In genomic region chr2:7019191-7019590, GRCh38 we compare ENCODE assay signal across 27 cellular contexts.
DNase-seq lines count a peak whose midpoint lies in the region; ATAC-seq, FAIRE-seq and TF ChIP-seq lines count a peak whose summit lies in the region.
"Had no signal": no experiment of that assay in that cellular context is flagged by ENCODE, and none has a peak within 500 bp of the region (broad histone marks: within the 10 kb centered on the region; RNA-seq: fewer than 3 reads in every experiment).

No MANE protein-coding gene starts in this region.

- 93% methylated on average over 17 of the region's 17 CpGs; no CpG with 5 or more reads in 1 of the 2 experiments for WGBS in H1 (ENCODE audit: extremely low coverage in 1 of 2, insufficient coverage in 1 of 2, insufficient read length in 1 of 2, insufficient replicate concordance in 2 of 2, low coverage in 1 of 2, low lambda C conversion rate in 2 of 2, missing lambda C conversion rate in 1 of 2), 2 experiments
- 89 to 97% (median 95%) methylated on average over 11 to 17 of the region's 17 CpGs for WGBS in spleen, 5 donors

- peak overlapping the region; percentile 11; the same call in 1 of the 2 replicates for H4K8ac ChIP-seq in H1 (ENCODE audit: extremely low read depth, insufficient read depth, low read length)

- H3K27me3 ChIP-seq in DND-41 (ENCODE audit: insufficient read depth, low read length, poor library complexity) = no peaks in the 10 kb centered on the region
- H3K27me3 ChIP-seq in H1 (replicated peaks in 1 of 4; ENCODE audit: control insufficient read depth in 3 of 4, extremely low read depth in 1 of 4, insufficient read depth in 3 of 4, low read length in 3 of 4) = no peaks in the 10 kb centered on the region
- no peaks in the 10 kb centered on the region for H3K27me3 ChIP-seq in spleen (replicated peaks in 1 of 7)
- H3K27me3 ChIP-seq: BLaER1, SJSA1 had no signal

- no peak overlapping the region for H3K4ac ChIP-seq in H1 (replicated peaks; ENCODE audit: insufficient read length, low read depth, low read length)

- intact Hi-C loops in spleen (cut with DNase I; ENCODE audit: low total_unique reads) = no loop called here

- no peak overlapping the region for H4K5ac ChIP-seq in H1 (ENCODE audit: insufficient read length, low read depth, low read length)

- H3K4me1 Mint-ChIP-seq in activated T-helper 17 cell treated with anti-CD3 and anti-CD28 coated beads, Interleukin-2, amount 50 U/mL, for 72 hours = peaks cover 5% of the 10 kb centered on the region
- H3K4me1 Mint-ChIP-seq in stimulated activated naive B cell treated with anti-CD40 and anti-IgM and Interleukin-4, amounts not matched to agents 10 μg/mL and 1 μg/mL and 100 μg/mL, for 72 hours = peaks cover 4 to 5% of the 10 kb centered on the region in 2 donors

- DNase-seq in DND-41 (no peak), H1 (ENCODE audit: low read depth in 1 of 2, low spot score in 2 of 2) (no peak), spleen (no peak), erythroblast (lab: John Stamatoyannopoulos, UW) (no peak), D341Med (ENCODE audit: low spot score) (no peak)
- no peak for DNase-seq in stimulated activated naive B cell treated with anti-CD40 and anti-IgM and Interleukin-4, amounts not matched to agents 10 μg/mL and 1 μg/mL and 100 μg/mL, for 72 hours
- DNase-seq: CD4-positive, CD25-positive, alpha-beta regulatory T cell; DMS53; GDM1; Karpas-422; NCI-H1092 treated with DMSO at 0.1 percent for 48 hours; NCI-H1436; NCI-H187; NCI-H2081 treated with DMSO at 0.1 percent for 48 hours; NCI-H2171; NCI-H226; NCI-H510A; NCI-H69; Right ventricle myocardium superior; RPMI8226 had no signal

- TF ChIP-seq CTCF in DND-41 (IDR thresholded peaks at IDR 0.05; ENCODE audit: borderline replicate concordance, extremely low read depth, low read length, poor library complexity, severe bottlenecking) (no peak), H1 (IDR thresholded peaks at IDR 0.05; ENCODE audit: control extremely low read depth in 1 of 3, insufficient read depth in 1 of 3, low read depth in 1 of 3, low read length in 3 of 3) (no peak), spleen (IDR thresholded peaks at IDR 0.05 in 8 of 11, conservative IDR thresholded peaks at IDR 0.05 in 3 of 11) (no peak)

- no peak overlapping the region for H3K4me3 Mint-ChIP-seq in activated T-helper 17 cell treated with anti-CD3 and anti-CD28 coated beads, Interleukin-2, amount 50 U/mL, for 72 hours
- H3K4me3 Mint-ChIP-seq in stimulated activated naive B cell treated with anti-CD40 and anti-IgM and Interleukin-4, amounts not matched to agents 10 μg/mL and 1 μg/mL and 100 μg/mL, for 72 hours = no peak overlapping the region
- H3K4me3 Mint-ChIP-seq: CD4-positive, CD25-positive, alpha-beta regulatory T cell had no signal

- no peak overlapping the region for H3K14ac ChIP-seq in H1 (ENCODE audit: insufficient read length)

- H3K4me2 ChIP-seq in DND-41 (ENCODE audit: insufficient read depth, low read length) = no peak overlapping the region
- no peak overlapping the region for H3K4me2 ChIP-seq in H1 (ENCODE audit: insufficient read depth in 1 of 2, low read depth in 2 of 2, low read length in 2 of 2)
- H3K4me2 ChIP-seq: BLaER1 had no signal

- TF ChIP-seq RAD21 in H1 (IDR thresholded peaks at IDR 0.05 in 1 of 2, conservative IDR thresholded peaks at IDR 0.05 in 1 of 2; ENCODE audit: low read depth in 2 of 2, low read length in 2 of 2) = no peak

- H3K9ac ChIP-seq in DND-41 (ENCODE audit: low read depth, low read length) = no peak overlapping the region
- H3K9ac ChIP-seq in H1 (replicated peaks in 1 of 4; ENCODE audit: extremely low read depth in 1 of 4, low read depth in 3 of 4, low read length in 3 of 4) = no peak overlapping the region
- H3K9ac ChIP-seq: BLaER1 had no signal

- H3K27ac Mint-ChIP-seq in activated T-helper 17 cell treated with anti-CD3 and anti-CD28 coated beads, Interleukin-2, amount 50 U/mL, for 72 hours = no peak overlapping the region
- H3K27ac Mint-ChIP-seq in stimulated activated naive B cell treated with anti-CD40 and anti-IgM and Interleukin-4, amounts not matched to agents 10 μg/mL and 1 μg/mL and 100 μg/mL, for 72 hours = no peak overlapping the region

- FAIRE-seq in H1 (lab: Jason Lieb, UNC) = no peak
- FAIRE-seq: A204.1, GM12878, H54 had no signal

- no peak for TF ChIP-seq EP300 in H1 (IDR thresholded peaks at IDR 0.05; ENCODE audit: borderline replicate concordance in 1 of 2, low read depth in 2 of 2, low read length in 2 of 2)

- H3K9me3 ChIP-seq in DND-41 (ENCODE audit: insufficient read depth, low read length, severe bottlenecking) (no peaks in the 10 kb centered on the region), H1 (ENCODE audit: insufficient read depth in 2 of 2, low read depth in 1 of 2, low read length in 1 of 2) (no peaks in the 10 kb centered on the region), spleen (no peaks in the 10 kb centered on the region)
- H3K9me3 ChIP-seq: BLaER1, SJSA1 had no signal

- no peaks in the 10 kb centered on the region for H3K23me2 ChIP-seq in H1 (ENCODE audit: low read depth, low read length)

- POLR2A ChIA-PET in H1 (lab: Charles Lee; ENCODE audit: partially characterized antibody) = no interaction called here

- no peak for ATAC-seq in DND-41 (ENCODE audit: insufficient read depth, low read depth)
- no peak for ATAC-seq in activated T-helper 17 cell treated with anti-CD3 and anti-CD28 coated beads, Interleukin-2, amount 50 U/mL, for 72 hours (replicated peaks)
- no peak for ATAC-seq in stimulated activated naive B cell treated with anti-CD40 and anti-IgM and Interleukin-4, amounts not matched to agents 10 μg/mL and 1 μg/mL and 100 μg/mL, for 72 hours (replicated peaks)
- ATAC-seq: GM12878 had no signal

- H3K79me2 ChIP-seq in DND-41 (ENCODE audit: insufficient read depth, low read length) (peaks cover 13% of the 10 kb centered on the region), H1 (ENCODE audit: control insufficient read depth in 1 of 2, insufficient read depth in 2 of 2, low read length in 2 of 2) (no peaks in the 10 kb centered on the region)

- no peaks in the 10 kb centered on the region for H3K27me3 Mint-ChIP-seq in activated T-helper 17 cell treated with anti-CD3 and anti-CD28 coated beads, Interleukin-2, amount 50 U/mL, for 72 hours
- H3K27me3 Mint-ChIP-seq in stimulated activated naive B cell treated with anti-CD40 and anti-IgM and Interleukin-4, amounts not matched to agents 10 μg/mL and 1 μg/mL and 100 μg/mL, for 72 hours = peaks cover 0 to 6% of the 10 kb centered on the region in 2 donors
- H3K27me3 Mint-ChIP-seq: CD4-positive, CD25-positive, alpha-beta regulatory T cell had no signal

- H2BK5ac ChIP-seq in H1 (ENCODE audit: low read depth, low read length) = no peak overlapping the region

- no peak overlapping the region for H2AK5ac ChIP-seq in H1 (ENCODE audit: low read depth, low read length)

- TF ChIP-seq POLR2A in H1 (IDR thresholded peaks at IDR 0.05; ENCODE audit: control extremely low read depth in 1 of 2, low read depth in 2 of 2, low read length in 2 of 2) = no peak
- TF ChIP-seq POLR2A in spleen (IDR thresholded peaks at IDR 0.05) = no peak
- TF ChIP-seq POLR2A in erythroblast (IDR thresholded peaks at IDR 0.05; ENCODE audit: low read length) = no peak

- H3K27ac ChIP-seq in DND-41 (ENCODE audit: low read length) (0 out of 2 replicates have a peak overlapping the region, but pooled peaks have one; percentile 22), angular gyrus (ENCODE audit: low read depth, low read length) (peak overlapping the region; percentile 46), H1 (ENCODE audit: low read depth, low read length) (no peak overlapping the region), spleen (peak overlapping the region in 6 of 8 donors; percentile 1 to 90 (median 58))
- H3K27ac ChIP-seq: BLaER1, SJSA1 had no signal

- no peak overlapping the region for H2BK20ac ChIP-seq in H1 (ENCODE audit: low read length)

- no peak overlapping the region for H4K91ac ChIP-seq in H1 (replicated peaks; ENCODE audit: insufficient read length, low read length)

- H3K4me3 ChIP-seq in DND-41 (ENCODE audit: low read depth in 1 of 2, low read length in 2 of 2) (no peak overlapping the region), H1 (ENCODE audit: extremely low read depth in 1 of 4, insufficient read depth in 2 of 4, low read depth in 3 of 4, low read length in 4 of 4) (no peak overlapping the region), spleen (no peak overlapping the region)
- H3K4me3 ChIP-seq: BLaER1, GM12878, SJSA1 had no signal

- H3K4me1 ChIP-seq in DND-41 (ENCODE audit: insufficient read depth, low read length) (no peaks in the 10 kb centered on the region), H1 (replicated peaks in 1 of 4; ENCODE audit: control insufficient read depth in 3 of 4, insufficient read depth in 4 of 4, low read length in 3 of 4) (peaks cover 0 to 9% (median 2%) of the 10 kb centered on the region in 4 experiments; a peak in 3 of 7 replicates), spleen (peaks cover 28 to 97% (median 61%) of the 10 kb centered on the region in 6 donors)

- peaks cover 81% of the 10 kb centered on the region for H3K36me3 Mint-ChIP-seq in activated T-helper 17 cell treated with anti-CD3 and anti-CD28 coated beads, Interleukin-2, amount 50 U/mL, for 72 hours (ENCODE audit: low read depth)
- H3K36me3 Mint-ChIP-seq in stimulated activated naive B cell treated with anti-CD40 and anti-IgM and Interleukin-4, amounts not matched to agents 10 μg/mL and 1 μg/mL and 100 μg/mL, for 72 hours = peaks cover 0 to 3% of the 10 kb centered on the region in 2 donors

- peaks cover 93% of the 10 kb centered on the region for H3K36me3 ChIP-seq in DND-41 (ENCODE audit: insufficient read depth, low read length)
- peaks cover 0 to 4% (median under 1%) of the 10 kb centered on the region in 4 experiments; a peak in 2 of 8 replicates for H3K36me3 ChIP-seq in H1 (ENCODE audit: control insufficient read depth in 2 of 4, insufficient read depth in 4 of 4, low read length in 3 of 4)
- peaks cover under 1 to 86% (median 19%) of the 10 kb centered on the region in 6 donors for H3K36me3 ChIP-seq in spleen
- H3K36me3 ChIP-seq: SJSA1 had no signal

- H3K79me1 ChIP-seq in H1 (ENCODE audit: low read depth, low read length) = no peaks in the 10 kb centered on the region

- no peak overlapping the region for H3K56ac ChIP-seq in H1 (replicated peaks; ENCODE audit: insufficient read length, low read depth, low read length)

- no peaks in the 10 kb centered on the region for H3K9me3 Mint-ChIP-seq in activated T-helper 17 cell treated with anti-CD3 and anti-CD28 coated beads, Interleukin-2, amount 50 U/mL, for 72 hours
- H3K9me3 Mint-ChIP-seq in stimulated activated naive B cell treated with anti-CD40 and anti-IgM and Interleukin-4, amounts not matched to agents 10 μg/mL and 1 μg/mL and 100 μg/mL, for 72 hours = no peaks in the 10 kb centered on the region
- H3K9me3 Mint-ChIP-seq: CD4-positive, CD25-positive, alpha-beta regulatory T cell had no signal

- no peak overlapping the region for H2BK12ac ChIP-seq in H1 (ENCODE audit: low read depth, low read length)

- no peak overlapping the region for H3K18ac ChIP-seq in H1 (ENCODE audit: extremely low read depth, low read length)

- CTCF ChIA-PET in H1 (lab: Charles Lee; ENCODE audit: partially characterized antibody) = interaction anchor here (0.7 to 9.8 kb wide), 2 partner anchors 20 to 57 kb away, joined by 3 to 132 read pairs; no protein-coding TSS in a partner anchor

- no peak overlapping the region for H2BK120ac ChIP-seq in H1 (replicated peaks; ENCODE audit: low read depth, low read length)

- no peak overlapping the region for H2BK15ac ChIP-seq in H1 (ENCODE audit: low read length)

- H3K23ac ChIP-seq in H1 (ENCODE audit: insufficient read length) = no peak overlapping the region

- H4K20me1 ChIP-seq in DND-41 (ENCODE audit: insufficient read depth, low read length) = peaks cover 22% of the 10 kb centered on the region
- H4K20me1 ChIP-seq in H1 (replicated peaks in 1 of 2; ENCODE audit: control insufficient read depth in 1 of 2, insufficient read depth in 2 of 2, low read length in 2 of 2) = no peaks in the 10 kb centered on the region
- H4K20me1 ChIP-seq: BLaER1 had no signal

- H2AFZ ChIP-seq in DND-41 (ENCODE audit: low read depth, low read length) (no peak overlapping the region), H1 (ENCODE audit: low read length) (no peak overlapping the region)
